In genomic region chr16:27769561-27770222, GRCh38 we compare ENCODE assay signal across 15 cellular contexts.
DNase-seq lines count a peak whose midpoint lies in the region; ATAC-seq, FAIRE-seq and TF ChIP-seq lines count a peak whose summit lies in the region.
"Had no signal": no experiment of that assay in that cellular context is flagged by ENCODE, and none has a peak within 500 bp of the region (broad histone marks: within the 10 kb centered on the region; RNA-seq: fewer than 3 reads in every experiment).

No MANE protein-coding gene starts in this region.

- no peaks in the 10 kb centered on the region for H4K20me1 ChIP-seq in astrocyte (ENCODE audit: insufficient read depth, low read length)

- H3K4me1 ChIP-seq in astrocyte (ENCODE audit: insufficient read depth, low read length) (peaks cover 32% of the 10 kb centered on the region), aorta (ENCODE audit: control insufficient read depth in 1 of 2, insufficient read depth in 2 of 2, low read length in 2 of 2) (no peaks in the 10 kb centered on the region)

- intact Hi-C loops in natural killer cell (cut with micrococcal nuclease) (no loop called here), aorta (cut with DNase I) (loop anchor here in 1 of 2 donors (10.0 kb wide), 1 partner anchor 65 kb away; no protein-coding TSS in a partner anchor)

- no peaks in the 10 kb centered on the region for H3K27me3 ChIP-seq in astrocyte (ENCODE audit: insufficient read depth, low read length)
- H3K27me3 ChIP-seq in aorta (ENCODE audit: control insufficient read depth in 1 of 2, insufficient read depth in 2 of 2, low read length in 1 of 2) = no peaks in the 10 kb centered on the region
- H3K27me3 ChIP-seq: neutrophil had no signal

- peak; percentile 39 for DNase-seq in natural killer cell treated with Interleukin-12 subunit alpha and Interleukin-12 subunit beta and Interleukin-15 and Interleukin-18, amount 100 ng/mL, for 72 hours (ENCODE audit: low spot score)
- DNase-seq in natural killer cell (no peak), astrocyte (ENCODE audit: low read depth) (peak; percentile 97), kidney tubule cell (ENCODE audit: low spot score) (peak; percentile 80), aorta (peak; percentile 60 to 78), SHP77 treated with DMSO at 0.1 percent for 48 hours (lab: John Stamatoyannopoulos, UW) (no peak)
- DNase-seq: amniotic stem cell; Kasumi-1; stimulated activated CD4-positive, alpha-beta T cell treated with anti-CD3 and anti-CD28 coated beads, Interleukin-2, amount 100 ng/mL, for 24 hours; stimulated activated naive CD8-positive, alpha-beta T cell treated with anti-CD3 and anti-CD28 coated beads, Interleukin-15, amount 100 ng/mL, for 72 hours had no signal

- peaks cover under 1% of the 10 kb centered on the region for H3K9me3 ChIP-seq in astrocyte (ENCODE audit: insufficient read depth, low read depth, low read length)
- H3K9me3 ChIP-seq in aorta (ENCODE audit: control insufficient read depth, low read length) = no peaks in the 10 kb centered on the region
- H3K9me3 ChIP-seq: neutrophil had no signal

- no peak overlapping the region for H3K27ac Mint-ChIP-seq in natural killer cell treated with Interleukin-12 subunit alpha and Interleukin-12 subunit beta and Interleukin-15 and Interleukin-18, amount 100 ng/mL, for 72 hours
- H3K27ac Mint-ChIP-seq in natural killer cell (no peak overlapping the region), astrocyte (ENCODE audit: unreplicated experiment) (peak overlapping the region; percentile 92)
- H3K27ac Mint-ChIP-seq: B cell; T-helper 1 cell treated with Interleukin-12 subunit alpha and Interleukin-12 subunit beta and Interleukin-4 antibody, amounts not matched to agents 30 μg/mL and 1 μg/mL, for 36 hours had no signal

- TF ChIP-seq CTCF in natural killer cell (IDR thresholded peaks at IDR 0.05) (no peak), astrocyte (IDR thresholded peaks at IDR 0.05; ENCODE audit: insufficient read depth, low read depth, low read length) (peak; percentile 1)

- FAIRE-seq in astrocyte (lab: Jason Lieb, UNC) = peak; percentile 97

- WGBS in aorta, 2 donors = 45 to 49% methylated on average over 27 of the region's 27 CpGs

- H3K4me3 ChIP-seq in astrocyte (ENCODE audit: insufficient read depth, low read depth, low read length) (peak overlapping the region; percentile 20), aorta (ENCODE audit: low read length in 2 of 2) (no peak overlapping the region)

- H2AFZ ChIP-seq in astrocyte (ENCODE audit: low read depth, low read length) = peak overlapping the region; percentile 62

- H3K4me2 ChIP-seq in astrocyte (ENCODE audit: low read length) = peak overlapping the region; percentile 79

- no peaks in the 10 kb centered on the region for H3K4me1 Mint-ChIP-seq in natural killer cell treated with Interleukin-12 subunit alpha and Interleukin-12 subunit beta and Interleukin-15 and Interleukin-18, amount 100 ng/mL, for 72 hours (ENCODE audit: low read depth in 2 of 2)
- H3K4me1 Mint-ChIP-seq in natural killer cell (peaks cover 0 to 9% of the 10 kb centered on the region in 2 donors), astrocyte (ENCODE audit: low read depth, unreplicated experiment) (peaks cover 12% of the 10 kb centered on the region)
- H3K4me1 Mint-ChIP-seq: B cell; stimulated activated naive CD8-positive, alpha-beta T cell treated with anti-CD3 and anti-CD28 coated beads, Interleukin-15, amount 100 ng/mL, for 72 hours had no signal

- H3K9me3 Mint-ChIP-seq in natural killer cell treated with Interleukin-12 subunit alpha and Interleukin-12 subunit beta and Interleukin-15 and Interleukin-18, amount 100 ng/mL, for 72 hours = no peaks in the 10 kb centered on the region
- H3K9me3 Mint-ChIP-seq in natural killer cell (no peaks in the 10 kb centered on the region), astrocyte (ENCODE audit: unreplicated experiment) (peaks cover 4% of the 10 kb centered on the region)
- H3K9me3 Mint-ChIP-seq: stimulated activated naive CD8-positive, alpha-beta T cell treated with anti-CD3 and anti-CD28 coated beads, Interleukin-15, amount 100 ng/mL, for 72 hours; T-helper 1 cell treated with Interleukin-12 subunit alpha and Interleukin-12 subunit beta and Interleukin-4 antibody, amounts not matched to agents 30 μg/mL and 1 μg/mL, for 36 hours had no signal

- ATAC-seq in natural killer cell treated with Interleukin-12 subunit alpha and Interleukin-12 subunit beta and Interleukin-15 and Interleukin-18, amount 100 ng/mL, for 72 hours = no peak
- ATAC-seq in natural killer cell (no peak), aorta (ENCODE audit: low FRiP score) (peak; percentile 21), GM19328 (IDR thresholded peaks at IDR 0.05; ENCODE audit: unreplicated experiment) (no peak), HG02759 (IDR thresholded peaks at IDR 0.05; ENCODE audit: unreplicated experiment) (no peak)
- ATAC-seq: stimulated activated naive CD8-positive, alpha-beta T cell treated with anti-CD3 and anti-CD28 coated beads, Interleukin-15, amount 100 ng/mL, for 72 hours had no signal

- H3K36me3 ChIP-seq in astrocyte (ENCODE audit: insufficient read depth, low read length) = no peaks in the 10 kb centered on the region
- H3K36me3 ChIP-seq in aorta (ENCODE audit: control insufficient read depth in 1 of 2, insufficient read depth in 2 of 2, low read length in 1 of 2) = no peaks in the 10 kb centered on the region

- peak overlapping the region; percentile 91 for H3K27ac ChIP-seq in astrocyte (ENCODE audit: low read depth, low read length)
- peak overlapping the region; percentile 31 to 62 for H3K27ac ChIP-seq in aorta (ENCODE audit: low read depth in 1 of 2, low read length in 2 of 2)
- H3K27ac ChIP-seq: neutrophil had no signal

- no peaks in the 10 kb centered on the region for H3K27me3 Mint-ChIP-seq in natural killer cell treated with Interleukin-12 subunit alpha and Interleukin-12 subunit beta and Interleukin-15 and Interleukin-18, amount 100 ng/mL, for 72 hours
- H3K27me3 Mint-ChIP-seq in natural killer cell (ENCODE audit: low read depth in 2 of 2) (no peaks in the 10 kb centered on the region), astrocyte (ENCODE audit: low read depth, unreplicated experiment) (no peaks in the 10 kb centered on the region)
- H3K27me3 Mint-ChIP-seq: B cell; stimulated activated naive CD8-positive, alpha-beta T cell treated with anti-CD3 and anti-CD28 coated beads, Interleukin-15, amount 100 ng/mL, for 72 hours had no signal

- H3K4me3 Mint-ChIP-seq in natural killer cell treated with Interleukin-12 subunit alpha and Interleukin-12 subunit beta and Interleukin-15 and Interleukin-18, amount 100 ng/mL, for 72 hours = no peak overlapping the region
- no peak overlapping the region for H3K4me3 Mint-ChIP-seq in natural killer cell
- no peak overlapping the region for H3K4me3 Mint-ChIP-seq in astrocyte (ENCODE audit: unreplicated experiment)
- H3K4me3 Mint-ChIP-seq: B cell; stimulated activated naive CD8-positive, alpha-beta T cell treated with anti-CD3 and anti-CD28 coated beads, Interleukin-15, amount 100 ng/mL, for 72 hours; T-helper 1 cell treated with Interleukin-12 subunit alpha and Interleukin-12 subunit beta and Interleukin-4 antibody, amounts not matched to agents 30 μg/mL and 1 μg/mL, for 36 hours had no signal

- no peaks in the 10 kb centered on the region for H3K79me2 ChIP-seq in astrocyte (ENCODE audit: insufficient read depth, low read length)

- peak overlapping the region; percentile 81 for H3K9ac ChIP-seq in astrocyte (ENCODE audit: low read length)

- no peaks in the 10 kb centered on the region for H3K36me3 Mint-ChIP-seq in natural killer cell treated with Interleukin-12 subunit alpha and Interleukin-12 subunit beta and Interleukin-15 and Interleukin-18, amount 100 ng/mL, for 72 hours
- H3K36me3 Mint-ChIP-seq in natural killer cell (no peaks in the 10 kb centered on the region), astrocyte (ENCODE audit: low read depth, unreplicated experiment) (peaks cover 21% of the 10 kb centered on the region)

Comparison
In these comparisons a context has a peak if more than half of its experiments do, and no peak if none do; other contexts are left out.
1. DNase-seq: peak in natural killer cell treated with Interleukin-12 subunit alpha and Interleukin-12 subunit beta and Interleukin-15 and Interleukin-18, amount 100 ng/mL, for 72 hours (single experiment), astrocyte (single experiment), kidney tubule cell (single experiment) and aorta (2 of 2); none in natural killer cell (single experiment) and SHP77 treated with DMSO at 0.1 percent for 48 hours (single experiment).